22 cellular contexts compared by ENCODE assay signal in genomic region chr12:85156569-85156968, GRCh38.
DNase-seq lines count a peak whose midpoint lies in the region; ATAC-seq and TF ChIP-seq lines count a peak whose summit lies in the region.
"Had no signal": no experiment of that assay in that cellular context is flagged by ENCODE, and none has a peak within 500 bp of the region (broad histone marks: within the 10 kb centered on the region; RNA-seq: fewer than 3 reads in every experiment).

No MANE protein-coding gene starts in this region.

- H4K20me1 ChIP-seq in PC-3 (ENCODE audit: low read length) (no peaks in the 10 kb centered on the region), Karpas-422 (ENCODE audit: insufficient read depth, low read depth, low read length) (no peaks in the 10 kb centered on the region)
- H4K20me1 ChIP-seq: BLaER1 had no signal

- CTCF ChIA-PET in A673 (lab: Charles Lee) = interaction anchor here (0.6 to 1.9 kb wide), 3 partner anchors 292 to 325 kb away, joined by 3 to 9 read pairs (median 8); no protein-coding TSS in a partner anchor
- CTCF ChIA-PET in PC-3 (lab: Charles Lee) = interaction anchor here (1.3 to 1.5 kb wide), 3 partner anchors 79 to 292 kb away, joined by 4 to 6 read pairs (median 5); no protein-coding TSS in a partner anchor

- H3K27me3 ChIP-seq in A673 (replicated peaks; ENCODE audit: insufficient read depth, low read depth, low read length, poor library complexity) (no peaks in the 10 kb centered on the region), PC-3 (ENCODE audit: low read length) (no peaks in the 10 kb centered on the region), Karpas-422 (ENCODE audit: low read length) (no peaks in the 10 kb centered on the region)
- H3K27me3 ChIP-seq: BLaER1, esophagus muscularis mucosa, right lobe of liver, SJSA1, vagina had no signal

- H3K36me3 ChIP-seq in A673 (ENCODE audit: insufficient read depth, low read length, poor library complexity, severe bottlenecking) (no peaks in the 10 kb centered on the region), PC-3 (ENCODE audit: low read depth, low read length) (no peaks in the 10 kb centered on the region), Karpas-422 (ENCODE audit: insufficient read depth, low read length) (no peaks in the 10 kb centered on the region)
- H3K36me3 ChIP-seq: BLaER1, esophagus muscularis mucosa, right lobe of liver, SJSA1, vagina had no signal

- no peaks in the 10 kb centered on the region for H3K79me2 ChIP-seq in PC-3 (ENCODE audit: low read length)
- no peaks in the 10 kb centered on the region for H3K79me2 ChIP-seq in Karpas-422 (ENCODE audit: low read length)

- TF ChIP-seq CTCF in A673 (conservative IDR thresholded peaks at IDR 0.05; ENCODE audit: low read depth, low read length) (peak; percentile 59), PC-3 (conservative IDR thresholded peaks at IDR 0.05; ENCODE audit: low read depth, low read length) (peak; percentile 32; the same call in 1 of the 2 replicates), choroid plexus epithelial cell (conservative IDR thresholded peaks at IDR 0.05; ENCODE audit: low read depth, low read length) (peak; percentile 28)

- H3K27ac ChIP-seq in A673 (ENCODE audit: low read depth, low read length, poor library complexity, severe bottlenecking) = no peak overlapping the region
- no peak overlapping the region for H3K27ac ChIP-seq in PC-3 (ENCODE audit: low read length)
- no peak overlapping the region for H3K27ac ChIP-seq in Karpas-422 (ENCODE audit: low read length)
- H3K27ac ChIP-seq: BLaER1, esophagus muscularis mucosa, right lobe of liver, SJSA1, vagina had no signal

- POLR2A ChIA-PET in A673 (lab: Charles Lee; ENCODE audit: low non-redundant PET) (no interaction called here), PC-3 (lab: Charles Lee; ENCODE audit: unreplicated experiment) (no interaction called here)

- DNase-seq in A673 (ENCODE audit: low spot score) (peak; percentile 70), NCI-H2227 (lab: John Stamatoyannopoulos, UW; ENCODE audit: unreplicated experiment) (peak; percentile 46), PC-3 (peak; percentile 22), choroid plexus epithelial cell (ENCODE audit: low read depth) (peak; percentile 52), cortex of kidney (lab: John Stamatoyannopoulos, UW) (no peak), Karpas-422 (no peak)
- DNase-seq: activated CD4-positive, alpha-beta T cell treated with anti-CD3 and anti-CD28 coated beads for 1 hour; activated CD8-positive, alpha-beta memory T cell treated with anti-CD3 and anti-CD28 coated beads for 24 hours; activated naive CD4-positive, alpha-beta T cell treated with anti-CD3 and anti-CD28 coated beads, Interleukin-2, amount 10 ng/mL, durations not matched to agents 7 days and 5 days; activated T-cell treated with anti-CD3 and anti-CD28 coated beads, Interleukin-2, amount 50 U/mL, for 4 hours; anterior cingulate cortex; effector memory CD4-positive, alpha-beta T cell; NCI-H226; right lobe of liver; stimulated activated CD4-positive, alpha-beta T cell treated with anti-CD3 and anti-CD28 coated beads, Interleukin-15, amount 100 ng/mL, for 24 hours; substantia nigra had no signal

- H3K4me3 ChIP-seq in A673 (ENCODE audit: low read depth, low read length, poor library complexity, severe bottlenecking) (no peak overlapping the region), PC-3 (ENCODE audit: low read length) (no peak overlapping the region), choroid plexus epithelial cell (ENCODE audit: low read depth, low read length) (peak overlapping the region; percentile 17), Karpas-422 (ENCODE audit: low read length) (no peak overlapping the region)
- H3K4me3 ChIP-seq: BLaER1, esophagus muscularis mucosa, right lobe of liver, SJSA1, vagina had no signal

- H3K9me2 ChIP-seq in PC-3 (replicated peaks; ENCODE audit: low read length) (no peaks in the 10 kb centered on the region), Karpas-422 (replicated peaks; ENCODE audit: insufficient read depth, low read length) (no peaks in the 10 kb centered on the region)

- peaks cover 24% of the 10 kb centered on the region for H3K4me1 ChIP-seq in A673 (ENCODE audit: insufficient read depth, low read length, poor library complexity, severe bottlenecking)
- H3K4me1 ChIP-seq in PC-3 (ENCODE audit: insufficient read depth, low read length) = no peaks in the 10 kb centered on the region
- no peaks in the 10 kb centered on the region for H3K4me1 ChIP-seq in Karpas-422 (ENCODE audit: low read length)
- H3K4me1 ChIP-seq: BLaER1, esophagus muscularis mucosa, right lobe of liver, SJSA1, vagina had no signal

- H2AFZ ChIP-seq in PC-3 (ENCODE audit: low read length) = no peak overlapping the region; the same call in 1 of the 2 replicates
- H2AFZ ChIP-seq in Karpas-422 (ENCODE audit: low read length) = no peak overlapping the region

- BruUV-seq in A673 (replicated peaks; lab: Mats Ljungman, UMichigan) = no TSS peak
- no TSS peak for BruUV-seq in PC-3 (replicated peaks; lab: Mats Ljungman, UMichigan)

- peak overlapping the region; percentile 25; the same call in 1 of the 2 replicates for H3K4me2 ChIP-seq in PC-3 (ENCODE audit: low read length)
- no peak overlapping the region for H3K4me2 ChIP-seq in Karpas-422 (ENCODE audit: low read depth, low read length, poor library complexity, severe bottlenecking)
- H3K4me2 ChIP-seq: BLaER1 had no signal

- intact Hi-C loops in A673 (cut with micrococcal nuclease; ENCODE audit: unreplicated experiment) (loop anchor here (1.0 to 10.0 kb wide), 6 partner anchors 126 to 716 kb away; partner anchors contain the start of genes ALX1 and NTS), PC-3 (cut with micrococcal nuclease) (loop anchor here (1.0 to 2.0 kb wide), 6 partner anchors 154 to 764 kb away; no protein-coding TSS in a partner anchor)

- H3K9me3 ChIP-seq in A673 (ENCODE audit: low read depth, low read length, poor library complexity, severe bottlenecking) (no peaks in the 10 kb centered on the region), PC-3 (ENCODE audit: low read length) (no peaks in the 10 kb centered on the region), Karpas-422 (ENCODE audit: low read length) (peaks cover 4% of the 10 kb centered on the region; the same call in 1 of the 2 replicates)
- H3K9me3 ChIP-seq: BLaER1, esophagus muscularis mucosa, right lobe of liver, SJSA1, vagina had no signal

- H3K9ac ChIP-seq in PC-3 (ENCODE audit: low read length) = no peak overlapping the region
- H3K9ac ChIP-seq in Karpas-422 (ENCODE audit: low read length) = no peak overlapping the region
- H3K9ac ChIP-seq: BLaER1 had no signal

- peak; percentile 74 for ATAC-seq in PC-3
- ATAC-seq in GM18907 (IDR thresholded peaks at IDR 0.05; ENCODE audit: unreplicated experiment) = no peak
- ATAC-seq in GM19452 (IDR thresholded peaks at IDR 0.05; ENCODE audit: unreplicated experiment) = no peak
- ATAC-seq: activated T-cell treated with anti-CD3 and anti-CD28 coated beads, Interleukin-2, amount 50 U/mL, for 4 hours; right lobe of liver had no signal

- no peaks in the 10 kb centered on the region for H3F3A ChIP-seq in PC-3 (ENCODE audit: low read length, unreplicated experiment)

Comparison
In these comparisons a context has a peak if more than half of its experiments do, and no peak if none do; other contexts are left out.
1. DNase-seq: peak in A673 (single experiment), NCI-H2227 (single experiment), PC-3 (single experiment) and choroid plexus epithelial cell (single experiment); none in cortex of kidney (single experiment) and Karpas-422 (single experiment).
2. Peak in every context shown above with its lines, with median percentiles within 50 percentile points of each other: CTCF ChIP-seq.